29 cellular contexts compared by ENCODE assay signal in the genomic region with DNA sequence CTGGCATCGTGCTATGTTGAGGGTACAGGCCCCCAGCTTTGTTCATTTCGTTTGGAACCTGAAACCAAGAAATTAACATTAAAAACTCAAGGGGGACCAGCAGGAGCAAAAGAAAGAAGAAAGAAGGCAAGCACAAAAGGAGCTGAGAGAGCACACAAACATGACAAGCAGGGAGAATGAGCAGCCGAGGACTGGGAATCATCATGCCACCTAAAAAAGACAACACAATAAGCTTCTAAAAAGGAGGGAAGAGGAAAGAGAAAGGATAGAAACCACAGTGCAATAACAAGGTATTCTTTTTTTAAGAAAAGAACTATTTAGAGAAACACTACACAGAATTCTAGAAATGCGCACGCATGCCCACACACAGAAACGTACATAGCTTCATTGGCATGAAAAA.
"Had no signal": no experiment of that assay in that cellular context is flagged by ENCODE, and none has a peak within 500 bp of the region (broad histone marks: within the 10 kb centered on the region; RNA-seq: fewer than 3 reads in every experiment).

No MANE protein-coding gene starts in this region.

- H3K27ac ChIP-seq: colonic mucosa, coronary artery, dorsolateral prefrontal cortex, epithelial cell of prostate, esophagus muscularis mucosa, esophagus squamous epithelium, foreskin keratinocyte, gastrocnemius medialis, gastroesophageal sphincter, heart left ventricle, heart right ventricle had no signal

- H3K27me3 Mint-ChIP-seq: effector memory CD8-positive, alpha-beta T cell had no signal

- H3K4me1 ChIP-seq: colonic mucosa, esophagus muscularis mucosa, esophagus squamous epithelium, gastrocnemius medialis, gastroesophageal sphincter, heart left ventricle, heart right ventricle had no signal

- H3K4me3 ChIP-seq: colonic mucosa, coronary artery, dorsolateral prefrontal cortex, esophagus muscularis mucosa, esophagus squamous epithelium, gastrocnemius medialis, gastroesophageal sphincter, heart left ventricle, heart right ventricle had no signal

- H3K9me3 ChIP-seq: colonic mucosa, esophagus muscularis mucosa, esophagus squamous epithelium, gastrocnemius medialis, gastroesophageal sphincter, heart left ventricle, heart right ventricle had no signal

- DNase-seq: colonic mucosa; cortex of kidney; dermis blood vessel endothelial cell; dorsolateral prefrontal cortex; effector CD4-positive, alpha-beta T cell; effector CD8-positive, alpha-beta T cell; effector memory CD4-positive, alpha-beta T cell; effector memory CD8-positive, alpha-beta T cell; endodermal cell; erythroblast; esophagus squamous epithelium; foreskin fibroblast; foreskin keratinocyte; foreskin melanocyte; gastrocnemius medialis; glutamatergic neuron; head of caudate nucleus; heart left ventricle; heart right ventricle had no signal

- FAIRE-seq: colon, endometrium, endothelial cell of umbilical vein, frontal cortex had no signal

- ATAC-seq: effector memory CD8-positive, alpha-beta T cell; esophagus mucosa; foreskin keratinocyte; gastrocnemius medialis; gastroesophageal sphincter; heart left ventricle; heart right ventricle had no signal

- H3K36me3 ChIP-seq: colonic mucosa, esophagus muscularis mucosa, esophagus squamous epithelium, gastrocnemius medialis, gastroesophageal sphincter, heart left ventricle, heart right ventricle had no signal

- H3K27me3 ChIP-seq: colonic mucosa, esophagus muscularis mucosa, esophagus squamous epithelium, foreskin keratinocyte, gastrocnemius medialis, gastroesophageal sphincter had no signal

- H3K4me3 Mint-ChIP-seq: dendritic cell treated with granulocyte-macrophage colony-stimulating factor and Interleukin-4, amounts not matched to agents 40 ng/mL and 50 ng/mL, for 4 days; effector memory CD8-positive, alpha-beta T cell; endodermal cell had no signal

- H3K27ac Mint-ChIP-seq: dendritic cell treated with granulocyte-macrophage colony-stimulating factor and Interleukin-4, amounts not matched to agents 40 ng/mL and 50 ng/mL, for 4 days; effector memory CD8-positive, alpha-beta T cell; endodermal cell had no signal
